In the genomic region with DNA sequence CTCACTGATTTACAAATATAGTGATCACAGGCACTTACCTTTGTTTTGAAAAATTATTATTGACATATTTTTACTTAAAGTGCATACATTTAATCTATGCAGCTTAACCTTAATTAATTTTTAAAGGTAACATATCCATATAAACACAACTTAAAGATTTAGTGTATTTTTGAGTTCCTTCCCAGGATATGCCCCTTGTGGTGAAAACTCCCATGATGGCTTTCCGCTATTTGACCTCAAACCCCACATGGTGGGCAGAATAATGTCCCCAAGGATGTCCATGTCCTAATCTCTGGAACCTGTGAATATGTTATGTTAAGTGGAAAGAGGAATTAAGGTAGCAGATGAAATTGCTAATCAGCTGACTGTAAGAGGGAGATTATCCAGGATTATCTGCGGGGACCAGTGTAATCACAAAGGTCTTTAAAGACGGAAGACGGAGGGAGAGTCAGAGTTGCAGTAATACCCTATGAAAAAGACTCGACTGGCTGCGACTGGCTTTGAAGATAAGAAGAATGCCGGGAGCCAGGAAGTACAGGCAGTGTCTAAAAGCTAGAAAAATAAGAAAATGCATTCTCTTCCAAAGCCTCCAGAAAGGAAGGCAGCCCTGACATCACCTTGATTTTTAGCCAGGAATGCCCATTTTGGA, we compare ENCODE assay signal across 25 cellular contexts.
DNase-seq lines count a peak whose midpoint lies in the region; ATAC-seq and TF ChIP-seq lines count a peak whose summit lies in the region.
"Had no signal": no experiment of that assay in that cellular context is flagged by ENCODE, and none has a peak within 500 bp of the region (broad histone marks: within the 10 kb centered on the region; RNA-seq: fewer than 3 reads in every experiment).

No MANE protein-coding gene starts in this region.

- no peak for TF ChIP-seq RAD21 in HCT116 (IDR thresholded peaks at IDR 0.05; ENCODE audit: low read depth)

- RAD21 ChIA-PET in HCT116 (lab: Charles Lee; ENCODE audit: low non-redundant PET in 1 of 2, low total read pairs in 2 of 2, uncharacterized antibody in 2 of 2, unreplicated experiment in 2 of 2), result no interaction called here

- no peak overlapping the region for H3K4me2 ChIP-seq in HCT116 (ENCODE audit: low read length)
- H3K4me2 ChIP-seq in neural progenitor cell, result peak overlapping the region; percentile 29

- H3K27me3 ChIP-seq in BE2C, result no peaks in the 10 kb centered on the region
- peaks cover 14% of the 10 kb centered on the region; the same call in 1 of the 2 replicates for H3K27me3 ChIP-seq in HCT116 (ENCODE audit: insufficient read depth, low read length)
- H3K27me3 ChIP-seq in adrenal gland, result no peaks in the 10 kb centered on the region
- H3K27me3 ChIP-seq in neural progenitor cell, result no peaks in the 10 kb centered on the region
- H3K27me3 ChIP-seq: colonic mucosa, heart left ventricle had no signal

- H3K27ac ChIP-seq in HCT116 (ENCODE audit: low read depth, low read length), result no peak overlapping the region
- H3K27ac ChIP-seq in adrenal gland, result peak overlapping the region in 4 of 5 donors; percentile 41 to 62 (median 46)
- H3K27ac ChIP-seq in neural progenitor cell, result no peak overlapping the region
- H3K27ac ChIP-seq: colonic mucosa, heart left ventricle, prostate gland had no signal

- intact Hi-C loops in HCT116 (cut with micrococcal nuclease), result no loop called here
- intact Hi-C loops in adrenal gland (cut with DNase I), result no loop called here

- TF ChIP-seq POLR2A in HCT116 (IDR thresholded peaks at IDR 0.05; ENCODE audit: borderline replicate concordance, extremely low read depth, insufficient read depth, insufficient read length), result no peak
- no peak for TF ChIP-seq POLR2A in adrenal gland (IDR thresholded peaks at IDR 0.05)

- peak; percentile 67 for TF ChIP-seq CTCF in BE2C (IDR thresholded peaks at IDR 0.05; ENCODE audit: low read depth, low read length)
- TF ChIP-seq CTCF in HCT116 (IDR thresholded peaks at IDR 0.05 in 2 of 3, conservative IDR thresholded peaks at IDR 0.05 in 1 of 3; ENCODE audit: borderline replicate concordance in 1 of 3, insufficient read depth in 1 of 3, low read depth in 2 of 3, low read length in 2 of 3), result peak in 2 of 3 experiments; percentile 11 to 20; a peak in 1 of 6 replicates
- TF ChIP-seq CTCF in adrenal gland (IDR thresholded peaks at IDR 0.05), result peak in 1 of 6 experiments; percentile 23
- peak; percentile 36 for TF ChIP-seq CTCF in neural progenitor cell (IDR thresholded peaks at IDR 0.05)

- no peak for ATAC-seq in HCT116
- no peak for ATAC-seq in stimulated activated memory B cell treated with anti-CD40 and anti-IgM and Interleukin-4, amounts not matched to agents 10 μg/mL and 1 μg/mL and 100 μg/mL, for 72 hours
- ATAC-seq: activated CD8-positive, alpha-beta T cell treated with anti-CD3 and anti-CD28 coated beads for 36 hours had no signal

- no peak overlapping the region for H3K4me3 Mint-ChIP-seq in neural progenitor cell
- H3K4me3 Mint-ChIP-seq in stimulated activated memory B cell treated with anti-CD40 and anti-IgM and Interleukin-4, amounts not matched to agents 10 μg/mL and 1 μg/mL and 100 μg/mL, for 72 hours, result no peak overlapping the region
- H3K4me3 Mint-ChIP-seq: activated CD8-positive, alpha-beta T cell treated with anti-CD3 and anti-CD28 coated beads for 36 hours; activated naive CD4-positive, alpha-beta T cell treated with anti-CD3 and anti-CD28 coated beads, Interleukin-2, amount 50 U/mL, for 24 hours; stimulated activated naive CD8-positive, alpha-beta T cell treated with anti-CD3 and anti-CD28 coated beads, Interleukin-15, Interleukin-2, amounts not matched to agents 100 ng/mL and 50 ng/mL, for 24 hours had no signal

- no peaks in the 10 kb centered on the region; the same call in 1 of the 2 replicates for H3K9me3 ChIP-seq in BE2C
- no peaks in the 10 kb centered on the region for H3K9me3 ChIP-seq in HCT116 (ENCODE audit: control insufficient read depth in 1 of 2, insufficient read depth in 1 of 2, low read depth in 1 of 2, low read length in 2 of 2)
- no peaks in the 10 kb centered on the region for H3K9me3 ChIP-seq in adrenal gland (replicated peaks in 1 of 3)
- no peaks in the 10 kb centered on the region for H3K9me3 ChIP-seq in neural progenitor cell (ENCODE audit: low read depth)
- H3K9me3 ChIP-seq: colonic mucosa, prostate gland had no signal

- CTCF ChIA-PET in HCT116 (lab: Charles Lee), result interaction anchor here (1.5 kb wide), 1 partner anchor 18 kb away, joined by 4 read pairs; no protein-coding TSS in a partner anchor

- H3K9ac ChIP-seq in HCT116 (ENCODE audit: low read length) (no peak overlapping the region), neural progenitor cell (no peak overlapping the region)

- peaks cover 1% of the 10 kb centered on the region for H3K36me3 Mint-ChIP-seq in neural progenitor cell
- H3K36me3 Mint-ChIP-seq in stimulated activated memory B cell treated with anti-CD40 and anti-IgM and Interleukin-4, amounts not matched to agents 10 μg/mL and 1 μg/mL and 100 μg/mL, for 72 hours, result peaks cover under 1% of the 10 kb centered on the region
- H3K36me3 Mint-ChIP-seq: activated naive CD4-positive, alpha-beta T cell treated with anti-CD3 and anti-CD28 coated beads, Interleukin-2, amount 50 U/mL, for 24 hours had no signal

- peaks cover 15% of the 10 kb centered on the region for H3K9me3 Mint-ChIP-seq in neural progenitor cell
- peaks cover under 1% of the 10 kb centered on the region for H3K9me3 Mint-ChIP-seq in stimulated activated memory B cell treated with anti-CD40 and anti-IgM and Interleukin-4, amounts not matched to agents 10 μg/mL and 1 μg/mL and 100 μg/mL, for 72 hours
- H3K9me3 Mint-ChIP-seq: activated CD8-positive, alpha-beta T cell treated with anti-CD3 and anti-CD28 coated beads for 36 hours; activated T-helper 2 cell treated with anti-CD3 and anti-CD28 coated beads, Interferon-gamma antibody, Interleukin-2, Interleukin-4, amounts not matched to agents 10 μg/mL and 5 μg/mL and 100 μg/mL, durations not matched to agents 14 hours and 24 hours and 36 hours had no signal

- peaks cover 9% of the 10 kb centered on the region for H3K27me3 Mint-ChIP-seq in neural progenitor cell (ENCODE audit: insufficient read depth, low read depth)
- no peaks in the 10 kb centered on the region for H3K27me3 Mint-ChIP-seq in stimulated activated memory B cell treated with anti-CD40 and anti-IgM and Interleukin-4, amounts not matched to agents 10 μg/mL and 1 μg/mL and 100 μg/mL, for 72 hours

- POLR2A ChIA-PET in HCT116 (lab: Charles Lee), result no interaction called here

- H3K79me2 ChIP-seq in HCT116 (ENCODE audit: insufficient read depth, low read length) (no peaks in the 10 kb centered on the region), neural progenitor cell (ENCODE audit: low read depth) (no peaks in the 10 kb centered on the region)

- H3K4me1 ChIP-seq in BE2C (peaks cover 25% of the 10 kb centered on the region), HCT116 (ENCODE audit: control insufficient read depth in 1 of 2, insufficient read depth in 2 of 2, low read length in 2 of 2) (no peaks in the 10 kb centered on the region), adrenal gland (replicated peaks in 1 of 2) (peaks cover 20 to 54% of the 10 kb centered on the region in 2 donors), neural progenitor cell (peaks cover 11% of the 10 kb centered on the region)
- H3K4me1 ChIP-seq: colonic mucosa, prostate gland had no signal

- H3K9me2 ChIP-seq in HCT116 (ENCODE audit: insufficient read depth), result no peaks in the 10 kb centered on the region

- peaks cover 6% of the 10 kb centered on the region for H3F3A ChIP-seq in neural progenitor cell (ENCODE audit: low read depth)

- BruUV-seq in HCT116 (replicated peaks; lab: Mats Ljungman, UMichigan), result no TSS peak

- peaks cover 12% of the 10 kb centered on the region for H3K4me1 Mint-ChIP-seq in neural progenitor cell
- H3K4me1 Mint-ChIP-seq in stimulated activated memory B cell treated with anti-CD40 and anti-IgM and Interleukin-4, amounts not matched to agents 10 μg/mL and 1 μg/mL and 100 μg/mL, for 72 hours, result peaks cover 14% of the 10 kb centered on the region
- H3K4me1 Mint-ChIP-seq: activated naive CD4-positive, alpha-beta T cell treated with anti-CD3 and anti-CD28 coated beads, Interleukin-2, amount 50 U/mL, for 24 hours had no signal

- H3K4me3 ChIP-seq in BE2C (ENCODE audit: low read depth, low read length) (peak overlapping the region; percentile 6), HCT116 (replicated peaks in 1 of 2; ENCODE audit: low read depth in 1 of 2, low read length in 2 of 2) (no peak overlapping the region), adrenal gland (no peak overlapping the region), neural progenitor cell (no peak overlapping the region)
- H3K4me3 ChIP-seq: colonic mucosa, heart left ventricle, lung, prostate gland had no signal

- H4K20me1 ChIP-seq in HCT116 (ENCODE audit: insufficient read depth) (no peaks in the 10 kb centered on the region), neural progenitor cell (ENCODE audit: low read depth) (no peaks in the 10 kb centered on the region)

- H3K36me3 ChIP-seq in BE2C, result no peaks in the 10 kb centered on the region
- H3K36me3 ChIP-seq in HCT116 (ENCODE audit: control insufficient read depth in 1 of 2, insufficient read depth in 2 of 2, low read length in 2 of 2), result no peaks in the 10 kb centered on the region
- no peaks in the 10 kb centered on the region for H3K36me3 ChIP-seq in adrenal gland (replicated peaks in 1 of 2)
- no peaks in the 10 kb centered on the region for H3K36me3 ChIP-seq in neural progenitor cell
- H3K36me3 ChIP-seq: colonic mucosa, heart left ventricle, prostate gland had no signal

- H2AFZ ChIP-seq in HCT116 (ENCODE audit: low read depth, low read length, poor library complexity, severe bottlenecking) (no peak overlapping the region), neural progenitor cell (replicated peaks) (no peak overlapping the region)

- no peak overlapping the region for H3K27ac Mint-ChIP-seq in neural progenitor cell
- no peak overlapping the region for H3K27ac Mint-ChIP-seq in stimulated activated memory B cell treated with anti-CD40 and anti-IgM and Interleukin-4, amounts not matched to agents 10 μg/mL and 1 μg/mL and 100 μg/mL, for 72 hours
- H3K27ac Mint-ChIP-seq: activated CD8-positive, alpha-beta T cell treated with anti-CD3 and anti-CD28 coated beads for 36 hours; activated naive CD4-positive, alpha-beta T cell treated with anti-CD3 and anti-CD28 coated beads, Interleukin-2, amount 50 U/mL, for 24 hours; activated T-helper 2 cell treated with anti-CD3 and anti-CD28 coated beads, Interferon-gamma antibody, Interleukin-2, Interleukin-4, amounts not matched to agents 10 μg/mL and 5 μg/mL and 100 μg/mL, durations not matched to agents 14 hours and 24 hours and 36 hours; stimulated activated naive CD8-positive, alpha-beta T cell treated with anti-CD3 and anti-CD28 coated beads, Interleukin-15, Interleukin-2, amounts not matched to agents 100 ng/mL and 50 ng/mL, for 24 hours had no signal

- WGBS in adrenal gland, 4 donors, result 12 to 21% (median 15%) methylated on average over 7 of the region's 7 CpGs

- DNase-seq in BE2C (peak; percentile 63), HCT116 (ENCODE audit: low read depth, low spot score) (no peak), adrenal gland (peak in 6 of 7 donors; percentile 40 to 75 (median 54)), neural progenitor cell (ENCODE audit: low spot score) (peak; percentile 79), GF-D8 (lab: John Stamatoyannopoulos, UW) (no peak), DMS53 treated with DMSO at 0.1 percent for 48 hours (lab: John Stamatoyannopoulos, UW; ENCODE audit: unreplicated experiment) (no peak)
- DNase-seq: activated CD4-positive, CD25-positive, alpha-beta regulatory T cell treated with anti-CD3 and anti-CD28 coated beads, Interleukin-2, amount 50 U/mL, for 72 hours; activated CD8-positive, alpha-beta T cell treated with anti-CD3 and anti-CD28 coated beads for 36 hours; aorta; colonic mucosa; DND-41; effector memory CD4-positive, alpha-beta T cell; foreskin fibroblast; heart left ventricle; Kasumi-1; kidney glomerular epithelial cell; NCI-H146; NCI-H2107; NK-92 treated with Interleukin-12 subunit alpha and Interleukin-12 subunit beta, amount 100 ng/mL, for 24 hours had no signal

Comparison
In these comparisons a context has a peak if more than half of its experiments do, and no peak if none do; other contexts are left out.
1. DNase-seq: peak in BE2C (single experiment), adrenal gland (6 of 7) and neural progenitor cell (single experiment); none in HCT116 (single experiment), GF-D8 (single experiment) and DMS53 treated with DMSO at 0.1 percent for 48 hours (single experiment).
2. H3K27ac ChIP-seq: peak in adrenal gland (4 of 5); none in HCT116 (single experiment) and neural progenitor cell (single experiment).